8 cellular contexts compared by ENCODE assay signal in genomic region chr12:98532687-98533304, GRCh38. TPM values are rescaled to one million over a fixed set of nuclear protein-coding genes. Genes with fewer than 3 reads are reported as not detected.
A peak's percentile ranks its signal among the peaks of the same experiment; 100 is the strongest.
DNase-seq lines count a peak whose midpoint lies in the region; ATAC-seq, FAIRE-seq and TF ChIP-seq lines count a peak whose summit lies in the region.

No MANE protein-coding gene starts in this region.

- BruUV-seq in HepG2 (replicated peaks; lab: Mats Ljungman, UMichigan) = TSS peak; percentile 6

- no peaks in the 10 kb centered on the region; the same call in 1 of the 2 replicates for H4K20me1 ChIP-seq in HepG2 (ENCODE audit: insufficient read depth, low read length)

- intact Hi-C loops in HepG2 (cut with micrococcal nuclease; ENCODE audit: unreplicated experiment) = loop anchor here (1.0 to 2.0 kb wide), 3 partner anchors 14 to 108 kb away; no protein-coding TSS in a partner anchor

- H2AFZ ChIP-seq in HepG2 (ENCODE audit: low read length) = no peak overlapping the region

- no peak for TF ChIP-seq POLR2A in HepG2 (IDR thresholded peaks at IDR 0.05; ENCODE audit: insufficient read depth in 1 of 2, low read depth in 2 of 2, low read length in 2 of 2)

- DNase-seq in AG20443 (ENCODE audit: low spot score) = peak; percentile 44
- DNase-seq in GM10266 (ENCODE audit: extremely low spot score) = no peak
- peak; percentile 58 for DNase-seq in NCI-H2171 treated with DMSO at 0.1 percent for 48 hours (lab: John Stamatoyannopoulos, UW)
- peak; percentile 13 for DNase-seq in astrocyte of the cerebellum (ENCODE audit: low read depth)
- peak; percentile 59 for DNase-seq in HepG2 (ENCODE audit: low spot score)
- no peak for DNase-seq in stimulated activated naive CD4-positive, alpha-beta T cell treated with Interleukin-2 at 50 U/mL for 16 hours (lab: John Stamatoyannopoulos, UW)
- no peak for DNase-seq in activated CD8-positive, alpha-beta memory T cell treated with anti-CD3 and anti-CD28 coated beads, Interleukin-2, amount 50 U/mL, for 48 hours

- peaks cover 15% of the 10 kb centered on the region for H3K79me2 ChIP-seq in HepG2 (ENCODE audit: insufficient read depth, low read length)

- CTCF ChIA-PET in HepG2 (lab: Yijun Ruan, JAX; ENCODE audit: low intra/inter-chr PET ratio, low total read pairs) = interaction anchor here (0.7 to 1.7 kb wide), 3 partner anchors 42 to 109 kb away, joined by 3 to 8 read pairs (median 3); no protein-coding TSS in a partner anchor

- TF ChIP-seq EP300 in HepG2 (IDR thresholded peaks at IDR 0.05; ENCODE audit: low read depth in 2 of 2, low read length in 2 of 2) (no peak), HepG2 (CRISPR knock-in tag; IDR thresholded peaks at IDR 0.05; ENCODE audit: borderline replicate concordance) (no peak)

- peak; percentile 81 for ATAC-seq in HepG2
- no peak for ATAC-seq in HG02759 (IDR thresholded peaks at IDR 0.05; ENCODE audit: unreplicated experiment)

- H3K9me3 ChIP-seq in HepG2 (ENCODE audit: low read length) = no peaks in the 10 kb centered on the region

- H3K4me3 ChIP-seq in astrocyte of the cerebellum (ENCODE audit: low read depth, low read length) (no peak overlapping the region), HepG2 (replicated peaks in 1 of 3; ENCODE audit: insufficient read depth in 1 of 3, low read depth in 2 of 3, low read length in 3 of 3) (no peak overlapping the region)

- TF ChIP-seq RAD21 in HepG2 (CRISPR knock-in tag; IDR thresholded peaks at IDR 0.05) = peak; percentile 18; the same call in 1 of the 2 replicates

- no peak overlapping the region for H3K27ac ChIP-seq in HepG2 (ENCODE audit: extremely low read length, insufficient read depth, low read length)

- H3K4me1 ChIP-seq in HepG2 (ENCODE audit: insufficient read depth, low read length) = peaks cover 17% of the 10 kb centered on the region

- peaks cover 8 to 70% of the 10 kb centered on the region in 2 experiments for H3K36me3 ChIP-seq in HepG2 (replicated peaks in 1 of 2; ENCODE audit: control insufficient read depth in 1 of 2, insufficient read depth in 2 of 2, low read length in 2 of 2)

- H3K27me3 ChIP-seq in HepG2 (ENCODE audit: control insufficient read depth in 1 of 2, insufficient read depth in 2 of 2, low read length in 2 of 2) = no peaks in the 10 kb centered on the region

- 81% methylated on average over 4 of the region's 4 CpGs for WGBS in HepG2 (ENCODE audit: low lambda C conversion rate)

- FAIRE-seq in HepG2 (lab: Jason Lieb, UNC) = peak; percentile 12

- in situ Hi-C loops in astrocyte of the cerebellum (cut with HindIII; ENCODE audit: low sequenced_read_pairs) (no loop called here), HepG2 (cut with HindIII; ENCODE audit: extremely low pct_ligation_motif_present, low pct_unique_long_range_greater_than_20kb) (no loop called here)

- H3K9ac ChIP-seq in HepG2 (ENCODE audit: insufficient read depth, low read depth, low read length) = no peak overlapping the region

- POLR2A ChIA-PET in HepG2 (lab: Yijun Ruan, JAX) = no interaction called here

- TF ChIP-seq CTCF in GM10266 (IDR thresholded peaks at IDR 0.05; ENCODE audit: control insufficient read depth, insufficient read depth, low read depth, missing control alignments) (peak; percentile 42), astrocyte of the cerebellum (IDR thresholded peaks at IDR 0.05; ENCODE audit: low read depth, low read length, missing control alignments) (peak; percentile 54), HepG2 (CRISPR knock-in tag; IDR thresholded peaks at IDR 0.05) (peak; percentile 45)

- H3K4me2 ChIP-seq in HepG2 (ENCODE audit: low read depth, low read length) = no peak overlapping the region

TF ChIP-seq in HepG2, 621 proteins besides CTCF, POLR2A, EP300 and RAD21:
- TF ChIP-seq STAG1 (CRISPR knock-in tag; IDR thresholded peaks at IDR 0.05) (peak; percentile 46), SMC3 (IDR thresholded peaks at IDR 0.05; ENCODE audit: low read length) (peak; percentile 33; the same call in 1 of the 2 replicates), PHF5A (CRISPR knock-in tag; IDR thresholded peaks at IDR 0.05; ENCODE audit: low read depth, unreplicated experiment) (no peak)

RNA-seq across cellular contexts. Expression of gene TMPO, which starts 17.4 kb away (rescaled TPM):
- 167 and 208 TPM in 2 replicates for total RNA-seq in HepG2 (2016; rRNA removed; fragmentation: Illumina TruSeq; extraction: Trizol)
- total RNA-seq in HepG2 (2016; cell fraction: cytosol; rRNA removed; fragmentation: Illumina TruSeq; extraction: Trizol; ENCODE audit: low read depth) = 14.5 and 15.0 TPM in 2 replicates
- 165 and 208 TPM in 2 replicates for total RNA-seq in HepG2 (2016; cell fraction: insoluble cytoplasmic fraction; rRNA removed; fragmentation: Illumina TruSeq; extraction: Trizol)
- total RNA-seq in HepG2 (2016; cell fraction: membrane; rRNA removed; fragmentation: Illumina TruSeq; extraction: Trizol) = 29.5 and 32.8 TPM in 2 replicates
- total RNA-seq in HepG2 (2016; cell fraction: nucleus; rRNA removed; fragmentation: Illumina TruSeq; extraction: Trizol) = 109 and 125 TPM in 2 replicates
- 17.9 and 24.2 TPM in 2 replicates for polyA plus RNA-seq in HepG2 (2011; rRNA removed)
- polyA plus RNA-seq in HepG2 (2011; cell fraction: cytosol; rRNA removed) = 9.4 and 12.7 TPM in 2 replicates
- 12.7 and 16.4 TPM in 2 replicates for polyA plus RNA-seq in HepG2 (2011; cell fraction: nucleus; rRNA removed)
- polyA plus RNA-seq in HepG2 (2012) = 21.7 and 34.3 TPM in 2 replicates
- 3.1 and 3.3 TPM in 2 replicates for polyA plus RNA-seq in HepG2 (2016; cell fraction: cytosol; fragmentation: Illumina TruSeq; extraction: Trizol; ENCODE audit: low read depth)
- 109 and 116 TPM in 2 replicates for polyA plus RNA-seq in HepG2 (2016; cell fraction: insoluble cytoplasmic fraction; fragmentation: Illumina TruSeq; extraction: Trizol; ENCODE audit: low read depth)
- 13.5 and 13.7 TPM in 2 replicates for polyA plus RNA-seq in HepG2 (2016; cell fraction: membrane; fragmentation: Illumina TruSeq; extraction: Trizol; ENCODE audit: low read depth)
- 89.9 and 97.1 TPM in 2 replicates for polyA plus RNA-seq in HepG2 (2016; cell fraction: nucleus; fragmentation: Illumina TruSeq; extraction: Trizol; ENCODE audit: insufficient read depth, low read depth)
- 28.5 and 68.6 TPM in 2 replicates for polyA minus RNA-seq in HepG2 (2011; rRNA and poly(A)+ RNA removed; ENCODE audit: low replicate concordance)
- polyA minus RNA-seq in HepG2 (2011; cell fraction: cytosol; rRNA and poly(A)+ RNA removed) = 32.3 and 34.2 TPM in 2 replicates
- 85.9 and 91.0 TPM in 2 replicates for polyA minus RNA-seq in HepG2 (2011; cell fraction: nucleus; rRNA and poly(A)+ RNA removed)

Comparison
In these comparisons a context has a peak if more than half of its experiments do, and no peak if none do; other contexts are left out.
1. DNase-seq: peak in AG20443 (single experiment), NCI-H2171 treated with DMSO at 0.1 percent for 48 hours (single experiment), astrocyte of the cerebellum (single experiment) and HepG2 (single experiment); none in GM10266 (single experiment), stimulated activated naive CD4-positive, alpha-beta T cell treated with Interleukin-2 at 50 U/mL for 16 hours (single experiment) and activated CD8-positive, alpha-beta memory T cell treated with anti-CD3 and anti-CD28 coated beads, Interleukin-2, amount 50 U/mL, for 48 hours (single experiment).
2. Peak in every context shown above with its lines, with median percentiles within 50 percentile points of each other: CTCF ChIP-seq.